8 cellular contexts compared by ENCODE assay signal in the genomic region with DNA sequence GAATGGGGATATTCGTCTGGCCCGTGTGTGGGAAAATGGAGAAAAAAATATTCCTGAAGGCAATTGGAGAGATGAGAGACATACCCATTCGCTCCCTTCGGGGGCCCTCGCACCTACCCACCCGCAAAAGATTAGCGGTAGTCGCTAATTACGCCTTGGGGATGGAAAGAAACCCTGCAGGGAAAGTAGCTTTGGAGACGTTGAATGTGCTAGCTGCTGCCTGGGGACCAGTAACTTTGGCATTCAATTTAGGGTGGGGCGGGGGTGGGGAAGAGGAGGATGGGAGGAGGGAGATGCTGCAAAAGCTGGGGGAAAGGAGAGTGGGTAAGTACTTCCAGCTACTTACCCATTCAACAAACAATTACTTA. TPM values are rescaled to one million over a fixed set of nuclear protein-coding genes. Genes with fewer than 3 reads are reported as not detected.
DNase-seq lines count a peak whose midpoint lies in the region; ATAC-seq, FAIRE-seq and TF ChIP-seq lines count a peak whose summit lies in the region.

No MANE protein-coding gene starts in this region.

- H3K9me3 ChIP-seq in breast epithelium, result no peaks in the 10 kb centered on the region

- H3K27ac Mint-ChIP-seq in naive thymus-derived CD8-positive, alpha-beta T cell, result peak overlapping the region in 9 of 10 donors; percentile 44 to 93 (median 86)

- POLR2A ChIA-PET in AG04449 (lab: Yijun Ruan, JAX), result no interaction called here
- POLR2A ChIA-PET in naive thymus-derived CD8-positive, alpha-beta T cell (lab: Charles Lee), result interaction anchor here (1.2 to 1.4 kb wide), 2 partner anchors 10 to 58 kb away, joined by 6 read pairs; partner anchors contain the start of gene ZC3H12B

- no peak overlapping the region for H3K27ac ChIP-seq in breast epithelium

- H3K36me3 ChIP-seq in breast epithelium, result no peaks in the 10 kb centered on the region

- peaks cover 0 to 3% (median under 1%) of the 10 kb centered on the region in 3 donors for H3K36me3 Mint-ChIP-seq in naive thymus-derived CD8-positive, alpha-beta T cell

- ATAC-seq in GM19351 (IDR thresholded peaks at IDR 0.05; ENCODE audit: unreplicated experiment), result peak; percentile 28
- peak; percentile 12 for ATAC-seq in HG03354 (IDR thresholded peaks at IDR 0.05; ENCODE audit: poor library complexity, severe bottlenecking, unreplicated experiment)
- ATAC-seq in naive thymus-derived CD8-positive, alpha-beta T cell, result peak; percentile 9 to 13

- H3K4me3 Mint-ChIP-seq in naive thymus-derived CD8-positive, alpha-beta T cell, result peak overlapping the region; percentile 92 to 99 (median 97)

- no peaks in the 10 kb centered on the region for H3K27me3 Mint-ChIP-seq in naive thymus-derived CD8-positive, alpha-beta T cell

- H3K9me3 Mint-ChIP-seq in naive thymus-derived CD8-positive, alpha-beta T cell, result peaks cover 0 to 3% (median 0%) of the 10 kb centered on the region in 9 donors

- intact Hi-C loops in breast epithelium (cut with DNase I; ENCODE audit: low total_unique reads), result no loop called here

- H3K4me3 ChIP-seq in AG04449 (ENCODE audit: low read depth, low read length) (peak overlapping the region; percentile 70), breast epithelium (peak overlapping the region; percentile 54 to 61 (median 55))

- DNase-seq in AG04449 (ENCODE audit: low read depth, low spot score) (no peak), breast epithelium (ENCODE audit: low spot score in 2 of 2) (no peak), RCC 7860 (ENCODE audit: low spot score) (no peak), NCI-H2107 treated with DMSO at 0.1 percent for 48 hours (lab: John Stamatoyannopoulos, UW; ENCODE audit: unreplicated experiment) (no peak), cortex of kidney (lab: John Stamatoyannopoulos, UW) (no peak)
- no peak for DNase-seq in naive thymus-derived CD8-positive, alpha-beta T cell

- peaks cover 3 to 30% (median 22%) of the 10 kb centered on the region in 4 donors for H3K4me1 Mint-ChIP-seq in naive thymus-derived CD8-positive, alpha-beta T cell

- CTCF ChIA-PET in AG04449 (lab: Yijun Ruan, JAX), result no interaction called here

- H3K4me1 ChIP-seq in breast epithelium, result no peaks in the 10 kb centered on the region

- no peak for TF ChIP-seq POLR2A in breast epithelium (IDR thresholded peaks at IDR 0.05)

- no peak for FAIRE-seq in RCC 7860 (lab: Jason Lieb, UNC)

- peaks cover 0 to 21% of the 10 kb centered on the region in 2 donors for H3K27me3 ChIP-seq in breast epithelium

- TF ChIP-seq CTCF in AG04449 (IDR thresholded peaks at IDR 0.05; ENCODE audit: insufficient read depth, low read length, missing control alignments) (no peak), breast epithelium (IDR thresholded peaks at IDR 0.05) (no peak)

RNA-seq across cellular contexts. Expression of gene ZC4H2, which starts 0.4 kb away (rescaled TPM):
- total RNA-seq in breast epithelium, result 10 to 100 TPM in 1 of 3 donors, 1 to 10 TPM in 2; 4.6 to 15.2 (median 6.6) TPM
- total RNA-seq in naive thymus-derived CD8-positive, alpha-beta T cell, result 10 to 100 TPM; 12.9 to 18.3 TPM
- polyA plus RNA-seq in naive thymus-derived CD8-positive, alpha-beta T cell, result 10 to 100 TPM in 2 of 3 donors, 1 to 10 TPM in 1; 8.7 to 12.6 (median 10.4) TPM

RNA-seq across cellular contexts. Expression of gene ZC3H12B, which starts 58.0 kb away (rescaled TPM):
- 1 to 10 TPM in 2 of 3 donors, under 1 TPM in 1; 0.48 to 2.3 (median 2.0) TPM for total RNA-seq in breast epithelium
- total RNA-seq in naive thymus-derived CD8-positive, alpha-beta T cell, result 1 to 10 TPM; 6.6 to 7.6 TPM
- polyA plus RNA-seq in naive thymus-derived CD8-positive, alpha-beta T cell, result under 1 TPM; 0.26 to 0.96 (median 0.50) TPM
